Comparison of ENCODE assay signal across 1 cellular context in genomic region chr17:27569257-27569722, GRCh38.
TF ChIP-seq lines count a peak whose summit lies in the region.

No MANE protein-coding gene starts in this region.

TF ChIP-seq in K562, 482 proteins besides CTCF, POLR2A, EP300 and RAD21 (continued from another document and continues in another):
- TF ChIP-seq CBFA2T3 (IDR thresholded peaks at IDR 0.05): peak; percentile 28; the same call in 1 of the 2 replicates
- TF ChIP-seq ZNF639 (CRISPR knock-in tag; conservative IDR thresholded peaks at IDR 0.05 in 1 of 2, IDR thresholded peaks at IDR 0.05 in 1 of 2): no peak; a peak in 2 of 4 replicates
- TF ChIP-seq C11orf30 (IDR thresholded peaks at IDR 0.05; ENCODE audit: low read depth): peak; percentile 54; the same call in 1 of the 2 replicates
- peak; percentile 64 for TF ChIP-seq MTA1 (IDR thresholded peaks at IDR 0.05; ENCODE audit: borderline replicate concordance)
- TF ChIP-seq RBM22 (IDR thresholded peaks at IDR 0.05; ENCODE audit: low read depth, low read length, poor library complexity, severe bottlenecking): no peak
- no peak for TF ChIP-seq FOXP1 (CRISPR knock-in tag; IDR thresholded peaks at IDR 0.05)
- peak; percentile 73; the same call in 1 of the 2 replicates for TF ChIP-seq ZBTB17 (CRISPR knock-in tag; IDR thresholded peaks at IDR 0.05)
- TF ChIP-seq ZFP36 (IDR thresholded peaks at IDR 0.05; ENCODE audit: low read depth, low read length, partially characterized antibody): peak; percentile 7
- TF ChIP-seq CBX3 (IDR thresholded peaks at IDR 0.05; ENCODE audit: borderline replicate concordance in 1 of 2, low read length in 2 of 2): peak in 1 of 2 experiments; percentile 83; a peak in 1 of 3 replicates
- peak; percentile 38; the same call in 1 of the 2 replicates for TF ChIP-seq ZNF449 (CRISPR knock-in tag; IDR thresholded peaks at IDR 0.05)
- TF ChIP-seq CXXC5 (CRISPR knock-in tag; IDR thresholded peaks at IDR 0.05): peak; percentile 75
- 0 out of 2 replicates have a peak, but pooled peaks have one; percentile 46 for TF ChIP-seq LEF1 (IDR thresholded peaks at IDR 0.05)
- 0 out of 2 replicates have a peak, but pooled peaks have one; percentile 5 for TF ChIP-seq MTA2 (IDR thresholded peaks at IDR 0.05; ENCODE audit: low read depth)
- no peak for TF ChIP-seq FOXA3 (CRISPR knock-in tag; conservative IDR thresholded peaks at IDR 0.05 in 1 of 2, IDR thresholded peaks at IDR 0.05 in 1 of 2)
- TF ChIP-seq SMC3 (conservative IDR thresholded peaks at IDR 0.05; ENCODE audit: insufficient read depth, low read depth, low read length): peak; percentile 67
- TF ChIP-seq YY1 (IDR thresholded peaks at IDR 0.05; ENCODE audit: borderline replicate concordance in 1 of 3, control insufficient read depth in 1 of 3, extremely low read depth in 1 of 3, insufficient read depth in 3 of 3, insufficient read length in 1 of 3, insufficient replicate concordance in 2 of 3, low read depth in 1 of 3, low read length in 2 of 3): peak in 2 of 3 experiments; percentile 48 to 73
- TF ChIP-seq PHB2 (IDR thresholded peaks at IDR 0.05; ENCODE audit: low read depth): no peak
- peak; percentile 87 for TF ChIP-seq SMAD4 (CRISPR knock-in tag; conservative IDR thresholded peaks at IDR 0.05)
- TF ChIP-seq SUPT5H (IDR thresholded peaks at IDR 0.05): no peak
- peak; percentile 43; the same call in 1 of the 2 replicates for TF ChIP-seq MGA (IDR thresholded peaks at IDR 0.05)
- TF ChIP-seq SOX6 (IDR thresholded peaks at IDR 0.05): peak; percentile 51; the same call in 1 of the 2 replicates
- TF ChIP-seq KLF6 (CRISPR knock-in tag; IDR thresholded peaks at IDR 0.05; ENCODE audit: borderline replicate concordance): peak; percentile 51; the same call in 1 of the 2 replicates
- no peak for TF ChIP-seq ZNF280A (IDR thresholded peaks at IDR 0.05; ENCODE audit: low read depth, partially characterized antibody)
- no peak for TF ChIP-seq TCFL5 (CRISPR knock-in tag; conservative IDR thresholded peaks at IDR 0.05)
- TF ChIP-seq CTBP1 (IDR thresholded peaks at IDR 0.05; ENCODE audit: borderline replicate concordance): peak; percentile 86
- TF ChIP-seq SNIP1 (IDR thresholded peaks at IDR 0.05; ENCODE audit: low read depth): no peak
- peak; percentile 24 for TF ChIP-seq NCOA1 (IDR thresholded peaks at IDR 0.05; ENCODE audit: low read depth)
- peak in 1 of 2 experiments; percentile 52; a peak in 1 of 4 replicates for TF ChIP-seq ARNT (IDR thresholded peaks at IDR 0.05)
- 0 out of 2 replicates have a peak, but pooled peaks have one; percentile 4 for TF ChIP-seq TFAP4 (CRISPR knock-in tag; IDR thresholded peaks at IDR 0.05; ENCODE audit: borderline replicate concordance)
- TF ChIP-seq EGR1 (conservative IDR thresholded peaks at IDR 0.05): peak; percentile 37
- peak; percentile 43 to 60; a peak in 3 of 4 replicates for TF ChIP-seq MNT (conservative IDR thresholded peaks at IDR 0.05)
- peak; percentile 42 to 66; a peak in 2 of 4 replicates for TF ChIP-seq HDAC1 (IDR thresholded peaks at IDR 0.05)
- TF ChIP-seq TOE1 (IDR thresholded peaks at IDR 0.05; ENCODE audit: borderline replicate concordance): peak; percentile 17; the same call in 1 of the 2 replicates
- TF ChIP-seq TOE1 (CRISPR knock-in tag; IDR thresholded peaks at IDR 0.05; ENCODE audit: borderline replicate concordance, low read depth): no peak
- TF ChIP-seq PATZ1 (CRISPR knock-in tag; IDR thresholded peaks at IDR 0.05; ENCODE audit: borderline replicate concordance): no peak
- TF ChIP-seq CEBPB (tag; IDR thresholded peaks at IDR 0.05): peak; percentile 74
- TF ChIP-seq ARID2 (IDR thresholded peaks at IDR 0.05): peak; percentile 60; the same call in 1 of the 2 replicates
- no peak for TF ChIP-seq ZNF644 (tag; IDR thresholded peaks at IDR 0.05; ENCODE audit: low read depth)
- TF ChIP-seq EP400 (IDR thresholded peaks at IDR 0.05): peak; percentile 49
- TF ChIP-seq LCOR (CRISPR knock-in tag; IDR thresholded peaks at IDR 0.05): 0 out of 2 replicates have a peak, but pooled peaks have one; percentile 24
- peak; percentile 88 for TF ChIP-seq ZBTB7A (IDR thresholded peaks at IDR 0.05; ENCODE audit: borderline replicate concordance, control insufficient read depth, low read depth, low read length)
